In the genomic region with DNA sequence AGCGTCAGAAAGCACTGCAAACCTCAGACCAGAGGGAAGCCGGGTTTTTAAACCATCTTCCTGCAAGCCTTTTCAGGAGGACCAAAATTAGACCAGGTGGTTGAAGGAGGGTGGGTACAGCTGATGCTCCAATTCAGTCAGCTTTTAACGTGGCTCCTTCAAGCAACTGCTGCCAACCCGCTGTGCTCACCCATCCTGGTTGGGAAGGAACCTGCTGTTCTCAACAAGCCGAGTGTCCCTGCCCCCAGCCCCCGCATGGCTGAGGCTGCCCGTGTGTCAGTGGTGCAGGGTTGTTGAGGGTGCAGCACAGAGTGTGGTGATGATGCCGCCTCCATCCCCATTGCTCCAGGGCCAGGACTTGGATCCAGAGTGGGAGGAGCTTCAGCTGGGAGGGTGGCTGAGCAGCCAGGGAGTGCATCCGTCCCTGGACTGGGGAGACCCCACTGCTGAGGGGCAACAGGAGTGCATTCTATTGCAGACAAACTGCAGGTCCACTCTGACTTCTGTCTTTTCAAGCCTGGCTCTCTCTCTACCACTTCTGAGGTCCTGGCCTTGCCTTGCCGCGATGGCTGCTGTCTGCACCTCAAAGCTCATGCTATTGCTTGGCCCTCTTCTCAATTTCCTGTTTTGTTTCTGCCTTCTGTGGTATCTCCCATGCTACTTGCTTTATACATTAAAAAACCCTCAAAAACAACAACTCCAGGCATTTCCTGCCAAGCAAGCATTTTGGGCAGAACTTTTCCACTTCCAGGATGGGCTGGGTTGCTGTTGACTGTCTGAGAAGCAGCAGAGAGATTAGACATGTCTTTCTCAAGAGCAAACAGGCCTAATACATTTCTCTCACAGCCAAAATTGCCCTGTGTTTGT, we compare ENCODE assay signal across 18 cellular contexts.
DNase-seq lines count a peak whose midpoint lies in the region; ATAC-seq and TF ChIP-seq lines count a peak whose summit lies in the region.
"Had no signal": no experiment of that assay in that cellular context is flagged by ENCODE, and none has a peak within 500 bp of the region (broad histone marks: within the 10 kb centered on the region; RNA-seq: fewer than 3 reads in every experiment).

No MANE protein-coding gene starts in this region.

- no peak for TF ChIP-seq POLR2A in upper lobe of left lung (IDR thresholded peaks at IDR 0.05)

- intact Hi-C loops in activated T-helper 2 cell treated with anti-CD3 and anti-CD28 coated beads, Interferon-gamma antibody, Interleukin-2, Interleukin-4, amounts not matched to agents 10 μg/mL and 5 μg/mL and 100 μg/mL, durations not matched to agents 14 hours and 24 hours and 36 hours (cut with micrococcal nuclease) = no loop called here

- peak overlapping the region; percentile 52 to 88 (median 73) for H3K4me2 ChIP-seq in BLaER1 treated with 17β-estradiol and CSF1 and Interleukin-3, amounts not matched to agents 10 nM and 100 nM
- H3K4me2 ChIP-seq: smooth muscle cell had no signal

- peak; percentile 34 for DNase-seq in H7
- peak; percentile 41 for DNase-seq in activated T-helper 2 cell treated with anti-CD3 and anti-CD28 coated beads, Interferon-gamma antibody, Interleukin-2, Interleukin-4, amounts not matched to agents 10 μg/mL and 5 μg/mL and 100 μg/mL, durations not matched to agents 14 hours and 24 hours and 36 hours (ENCODE audit: low spot score)
- peak; percentile 11 for DNase-seq in middle frontal gyrus (ENCODE audit: extremely low spot score, low spot score)
- DNase-seq in NCI-H69 (lab: John Stamatoyannopoulos, UW) = no peak
- DNase-seq in upper lobe of left lung = no peak
- DNase-seq: activated CD4-positive, CD25-positive, alpha-beta regulatory T cell; cerebellar nuclear complex; immature natural killer cell; Kasumi-1; NCI-H1694 treated with DMSO at 0.1 percent for 48 hours; NCI-H510A had no signal

- no peak for TF ChIP-seq CTCF in upper lobe of left lung (IDR thresholded peaks at IDR 0.05)

- H3K9ac ChIP-seq in BLaER1 treated with 17β-estradiol and CSF1 and Interleukin-3, amounts not matched to agents 10 nM and 100 nM = peak overlapping the region in 5 of 11 experiments; percentile 11 to 33 (median 14); a peak in 7 of 22 replicates

- H3K27me3 ChIP-seq in BLaER1 treated with 17β-estradiol and CSF1 and Interleukin-3, amounts not matched to agents 10 nM and 100 nM = no peaks in the 10 kb centered on the region
- H3K27me3 ChIP-seq in H7 (ENCODE audit: control insufficient read depth, insufficient read depth, low read length) (no peaks in the 10 kb centered on the region), upper lobe of left lung (no peaks in the 10 kb centered on the region)
- H3K27me3 ChIP-seq: pancreas had no signal

- H3K9me3 Mint-ChIP-seq in activated T-helper 2 cell treated with anti-CD3 and anti-CD28 coated beads, Interferon-gamma antibody, Interleukin-2, Interleukin-4, amounts not matched to agents 10 μg/mL and 5 μg/mL and 100 μg/mL, durations not matched to agents 14 hours and 24 hours and 36 hours = peaks cover 32% of the 10 kb centered on the region

- peaks cover 19 to 35% (median 25%) of the 10 kb centered on the region in 10 experiments for H3K4me1 ChIP-seq in BLaER1 treated with 17β-estradiol and CSF1 and Interleukin-3, amounts not matched to agents 10 nM and 100 nM
- H3K4me1 ChIP-seq in upper lobe of left lung = no peaks in the 10 kb centered on the region
- H3K4me1 ChIP-seq: pancreas had no signal

- 0 out of 22 replicates have a peak, but pooled peaks cover 0 to 4% (median 0%) of the 10 kb centered on the region in 11 experiments for H3K36me3 ChIP-seq in BLaER1 treated with 17β-estradiol and CSF1 and Interleukin-3, amounts not matched to agents 10 nM and 100 nM
- no peaks in the 10 kb centered on the region for H3K36me3 ChIP-seq in H7 (replicated peaks; ENCODE audit: control insufficient read depth, insufficient read depth, low read length)
- no peaks in the 10 kb centered on the region for H3K36me3 ChIP-seq in upper lobe of left lung
- H3K36me3 ChIP-seq: pancreas had no signal

- H3K27ac Mint-ChIP-seq in activated T-helper 2 cell treated with anti-CD3 and anti-CD28 coated beads, Interferon-gamma antibody, Interleukin-2, Interleukin-4, amounts not matched to agents 10 μg/mL and 5 μg/mL and 100 μg/mL, durations not matched to agents 14 hours and 24 hours and 36 hours = peak overlapping the region; percentile 83
- H3K27ac Mint-ChIP-seq: immature natural killer cell had no signal

- H4K20me1 ChIP-seq in BLaER1 treated with 17β-estradiol and CSF1 and Interleukin-3, amounts not matched to agents 10 nM and 100 nM = no peaks in the 10 kb centered on the region

- ATAC-seq in GM21528 (IDR thresholded peaks at IDR 0.05; ENCODE audit: low FRiP score, unreplicated experiment) = no peak
- no peak for ATAC-seq in GM21723 (IDR thresholded peaks at IDR 0.05; ENCODE audit: unreplicated experiment)
- ATAC-seq in upper lobe of left lung (ENCODE audit: low FRiP score in 2 of 2) = no peak
- ATAC-seq: HCT116, pancreas had no signal

- H3K4me1 Mint-ChIP-seq in activated T-helper 2 cell treated with anti-CD3 and anti-CD28 coated beads, Interferon-gamma antibody, Interleukin-2, Interleukin-4, amounts not matched to agents 10 μg/mL and 5 μg/mL and 100 μg/mL, durations not matched to agents 14 hours and 24 hours and 36 hours (ENCODE audit: low read depth) = peaks cover 22% of the 10 kb centered on the region

- peaks cover under 1% of the 10 kb centered on the region for H3K27me3 Mint-ChIP-seq in activated T-helper 2 cell treated with anti-CD3 and anti-CD28 coated beads, Interferon-gamma antibody, Interleukin-2, Interleukin-4, amounts not matched to agents 10 μg/mL and 5 μg/mL and 100 μg/mL, durations not matched to agents 14 hours and 24 hours and 36 hours (ENCODE audit: low read depth)

- H3K36me3 Mint-ChIP-seq in activated T-helper 2 cell treated with anti-CD3 and anti-CD28 coated beads, Interferon-gamma antibody, Interleukin-2, Interleukin-4, amounts not matched to agents 10 μg/mL and 5 μg/mL and 100 μg/mL, durations not matched to agents 14 hours and 24 hours and 36 hours (ENCODE audit: low read depth) = peaks cover 34% of the 10 kb centered on the region

- H3K4me3 ChIP-seq in BLaER1 treated with 17β-estradiol and CSF1 and Interleukin-3, amounts not matched to agents 10 nM and 100 nM = no peak overlapping the region; a peak in 1 of 20 replicates
- H3K4me3 ChIP-seq in H7 (ENCODE audit: insufficient read depth, low read depth, low read length) (no peak overlapping the region), upper lobe of left lung (no peak overlapping the region)
- H3K4me3 ChIP-seq: pancreas, smooth muscle cell had no signal

- 62 to 75% methylated on average over 6 to 11 of the region's 11 CpGs for WGBS in upper lobe of left lung, 2 donors

- peaks cover 15 to 30% (median 23%) of the 10 kb centered on the region in 11 experiments for H3K9me3 ChIP-seq in BLaER1 treated with 17β-estradiol and CSF1 and Interleukin-3, amounts not matched to agents 10 nM and 100 nM (replicated peaks in 1 of 11)
- peaks cover 6 to 17% (median 12%) of the 10 kb centered on the region in 4 donors for H3K9me3 ChIP-seq in upper lobe of left lung
- H3K9me3 ChIP-seq: pancreas had no signal

- H3K27ac ChIP-seq in BLaER1 treated with 17β-estradiol and CSF1 and Interleukin-3, amounts not matched to agents 10 nM and 100 nM = peak overlapping the region in 8 of 11 experiments; percentile 5 to 64 (median 44); a peak in 10 of 22 replicates
- peak overlapping the region in 1 of 4 donors; percentile 36 for H3K27ac ChIP-seq in upper lobe of left lung
- H3K27ac ChIP-seq: epithelial cell of prostate, pancreas had no signal

- peak overlapping the region; percentile 47 for H3K4me3 Mint-ChIP-seq in activated T-helper 2 cell treated with anti-CD3 and anti-CD28 coated beads, Interferon-gamma antibody, Interleukin-2, Interleukin-4, amounts not matched to agents 10 μg/mL and 5 μg/mL and 100 μg/mL, durations not matched to agents 14 hours and 24 hours and 36 hours (ENCODE audit: low read depth)

- TF ChIP-seq EP300 in upper lobe of left lung (IDR thresholded peaks at IDR 0.05) = no peak

Comparison
In these comparisons a context has a peak if more than half of its experiments do, and no peak if none do; other contexts are left out.
1. DNase-seq: peak in H7 (single experiment), activated T-helper 2 cell treated with anti-CD3 and anti-CD28 coated beads, Interferon-gamma antibody, Interleukin-2, Interleukin-4, amounts not matched to agents 10 μg/mL and 5 μg/mL and 100 μg/mL, durations not matched to agents 14 hours and 24 hours and 36 hours (single experiment) and middle frontal gyrus (single experiment); none in NCI-H69 (single experiment) and upper lobe of left lung (0 of 2).